Comparison of ENCODE assay signal across 32 cellular contexts in genomic region chr2:170014769-170015168, GRCh38.
"Had no signal": no experiment of that assay in that cellular context is flagged by ENCODE, and none has a peak within 500 bp of the region (broad histone marks: within the 10 kb centered on the region; RNA-seq: fewer than 3 reads in every experiment).

No MANE protein-coding gene starts in this region.

- H3K4me3 Mint-ChIP-seq: activated B cell treated with CpG ODN at 0.5 μM for 24 hours; activated CD8-positive, alpha-beta T cell treated with anti-CD3 and anti-CD28 coated beads for 36 hours; activated naive CD8-positive, alpha-beta T cell; activated T-cell treated with anti-CD3 and anti-CD28 coated beads, Interleukin-2, amount 50 U/mL, for 4 hours; activated T-helper 17 cell treated with anti-CD3 and anti-CD28 coated beads, Interleukin-2, amount 50 U/mL, for 72 hours; effector memory CD8-positive, alpha-beta T cell; T-helper 17 cell; T-helper 2 cell treated with Interferon-gamma antibody and Interleukin-4, amounts not matched to agents 5 μg/mL and 100 μg/mL, for 36 hours had no signal

- H3K4me1 Mint-ChIP-seq: activated B cell treated with CpG ODN at 0.5 μM for 24 hours; activated T-helper 17 cell treated with anti-CD3 and anti-CD28 coated beads, Interleukin-2, amount 50 U/mL, for 72 hours had no signal

- H3K27me3 Mint-ChIP-seq: activated B cell treated with CpG ODN at 0.5 μM for 24 hours; activated CD8-positive, alpha-beta T cell treated with anti-CD3 and anti-CD28 coated beads for 36 hours; activated naive CD8-positive, alpha-beta T cell; activated T-helper 17 cell treated with anti-CD3 and anti-CD28 coated beads, Interleukin-2, amount 50 U/mL, for 72 hours; effector memory CD8-positive, alpha-beta T cell; T-helper 17 cell had no signal

- H3K36me3 ChIP-seq: brain microvascular endothelial cell, WERI-Rb-1 had no signal

- DNase-seq: activated B cell treated with CpG ODN at 0.5 μM for 24 hours; activated CD4-positive, alpha-beta T cell treated with anti-CD3 and anti-CD28 coated beads for 48 hours; activated CD4-positive, alpha-beta T cell treated with anti-CD3 and anti-CD28 coated beads, Interleukin-2, amount 50 U/mL, for 1 hour; activated CD4-positive, alpha-beta T cell treated with anti-CD3 and anti-CD28 coated beads, Interleukin-2, amount 50 U/mL, for 48 hours; activated CD8-positive, alpha-beta memory T cell treated with anti-CD3 and anti-CD28 coated beads for 24 hours; activated CD8-positive, alpha-beta T cell treated with anti-CD3 and anti-CD28 coated beads for 36 hours; activated effector memory CD4-positive, alpha-beta T cell treated with Interleukin-2 at 50 U/mL for 16 hours; activated gamma-delta T cell treated with Interleukin-2 at 50 U/mL for 16 hours; activated naive CD4-positive, alpha-beta T cell treated with anti-CD3 and anti-CD28 coated beads, Interleukin-2, amount 50 U/mL, for 16 hours; activated naive CD4-positive, alpha-beta T cell treated with Interleukin-2 at 50 U/mL for 16 hours; activated T-cell treated with anti-CD3 and anti-CD28 coated beads, Interleukin-2, amount 50 U/mL, for 4 hours; amniotic stem cell; anterior cingulate cortex; brain microvascular endothelial cell; caudate nucleus; cortex of kidney; dermis blood vessel endothelial cell; effector CD4-positive, alpha-beta T cell; effector memory CD8-positive, alpha-beta T cell; esophagus squamous epithelium; foreskin melanocyte; head of caudate nucleus; T-helper 1 cell; T-helper 17 cell; T1000; WERI-Rb-1 had no signal

- ATAC-seq: activated CD4-positive, CD25-positive, alpha-beta regulatory T cell treated with anti-CD3 and anti-CD28 coated beads, Interleukin-2, amount 50 U/mL, for 24 hours; activated CD8-positive, alpha-beta T cell treated with anti-CD3 and anti-CD28 coated beads for 36 hours; activated T-cell treated with anti-CD3 and anti-CD28 coated beads, Interleukin-2, amount 50 U/mL, for 4 hours; activated T-helper 17 cell treated with anti-CD3 and anti-CD28 coated beads, Interleukin-2, amount 50 U/mL, for 72 hours; effector memory CD8-positive, alpha-beta T cell; gastroesophageal sphincter; T-helper 17 cell had no signal

- H3K9me3 Mint-ChIP-seq: activated B cell treated with CpG ODN at 0.5 μM for 24 hours; activated CD8-positive, alpha-beta T cell treated with anti-CD3 and anti-CD28 coated beads for 36 hours; activated T-cell treated with anti-CD3 and anti-CD28 coated beads, Interleukin-2, amount 50 U/mL, for 4 hours; activated T-helper 17 cell treated with anti-CD3 and anti-CD28 coated beads, Interleukin-2, amount 50 U/mL, for 72 hours; effector memory CD8-positive, alpha-beta T cell; T-helper 2 cell treated with Interferon-gamma antibody and Interleukin-4, amounts not matched to agents 5 μg/mL and 100 μg/mL, for 36 hours had no signal

- H3K27me3 ChIP-seq: brain microvascular endothelial cell, esophagus squamous epithelium, gastroesophageal sphincter had no signal

- H3K27ac ChIP-seq: brain microvascular endothelial cell, epithelial cell of prostate, esophagus squamous epithelium, gastroesophageal sphincter, WERI-Rb-1 had no signal

- H3K27ac Mint-ChIP-seq: activated B cell treated with CpG ODN at 0.5 μM for 24 hours; activated CD8-positive, alpha-beta T cell treated with anti-CD3 and anti-CD28 coated beads for 36 hours; activated naive CD8-positive, alpha-beta T cell; activated T-helper 17 cell treated with anti-CD3 and anti-CD28 coated beads, Interleukin-2, amount 50 U/mL, for 72 hours; effector memory CD8-positive, alpha-beta T cell; T-helper 17 cell; T-helper 2 cell treated with Interferon-gamma antibody and Interleukin-4, amounts not matched to agents 5 μg/mL and 100 μg/mL, for 36 hours had no signal

- H3K4me3 ChIP-seq: esophagus squamous epithelium, gastroesophageal sphincter had no signal

- H3K9me3 ChIP-seq: esophagus squamous epithelium, gastroesophageal sphincter had no signal
